Comparison of ENCODE assay signal across 8 cellular contexts in genomic region chr19:48872182-48872883, GRCh38. TPM values are rescaled to one million over a fixed set of nuclear protein-coding genes. Genes with fewer than 3 reads are reported as not detected.
A peak's percentile ranks its signal among the peaks of the same experiment; 100 is the strongest.
DNase-seq lines count a peak whose midpoint lies in the region; ATAC-seq and TF ChIP-seq lines count a peak whose summit lies in the region.

Gene PPP1R15A, plus strand, starts transcription at chr19:48872421. Its CDS starts 813 bp downstream, at chr19:48873234.

- intact Hi-C loops in HCT116 (cut with micrococcal nuclease), result loop anchor here (5.0 kb wide), 1 partner anchor 95 kb away; the partner anchor contains the start of gene FTL

- TSS peak; percentile 75 for BruUV-seq in HCT116 (replicated peaks; lab: Mats Ljungman, UMichigan)

- no peak for TF ChIP-seq RAD21 in HCT116 (IDR thresholded peaks at IDR 0.05; ENCODE audit: low read depth)

- no peaks in the 10 kb centered on the region for H3K9me3 Mint-ChIP-seq in activated naive CD8-positive, alpha-beta T cell treated with anti-CD3 and anti-CD28 coated beads, Interleukin-2, amount 10 ng/mL, durations not matched to agents 7 days and 5 days
- peaks cover 28% of the 10 kb centered on the region for H3K9me3 Mint-ChIP-seq in glutamatergic neuron (ENCODE audit: unreplicated experiment)

- peak; percentile 73 for ATAC-seq in HCT116
- ATAC-seq in activated naive CD8-positive, alpha-beta T cell treated with anti-CD3 and anti-CD28 coated beads, Interleukin-2, amount 10 ng/mL, durations not matched to agents 7 days and 5 days (ENCODE audit: low read depth), result peak; percentile 25
- ATAC-seq in omental fat pad (ENCODE audit: low FRiP score), result peak; percentile 46

- RAD21 ChIA-PET in HCT116 (lab: Charles Lee; ENCODE audit: low non-redundant PET in 1 of 2, low total read pairs in 2 of 2, uncharacterized antibody in 2 of 2, unreplicated experiment in 2 of 2), result no interaction called here

- peaks cover 13 to 27% of the 10 kb centered on the region in 2 experiments for H3K36me3 ChIP-seq in HCT116 (ENCODE audit: control insufficient read depth in 1 of 2, insufficient read depth in 2 of 2, low read length in 2 of 2)

- peak; percentile 99 for TF ChIP-seq POLR2A in HCT116 (IDR thresholded peaks at IDR 0.05; ENCODE audit: borderline replicate concordance, extremely low read depth, insufficient read depth, insufficient read length)

- CTCF ChIA-PET in HCT116 (lab: Charles Lee), result interaction anchor here (1.0 to 2.3 kb wide), 4 partner anchors 28 to 121 kb away, joined by 3 to 8 read pairs (median 4); partner anchors contain the start of genes GYS1 and RUVBL2

- peaks cover 57 to 70% of the 10 kb centered on the region in 2 experiments for H3K4me1 ChIP-seq in HCT116 (ENCODE audit: control insufficient read depth in 1 of 2, insufficient read depth in 2 of 2, low read length in 2 of 2)

- H3K79me2 ChIP-seq in HCT116 (ENCODE audit: insufficient read depth, low read length), result peaks cover 42% of the 10 kb centered on the region

- TF ChIP-seq CTCF in HCT116 (IDR thresholded peaks at IDR 0.05 in 2 of 3, conservative IDR thresholded peaks at IDR 0.05 in 1 of 3; ENCODE audit: borderline replicate concordance in 1 of 3, insufficient read depth in 1 of 3, low read depth in 2 of 3, low read length in 2 of 3) (no peak), glutamatergic neuron (IDR thresholded peaks at IDR 0.05; ENCODE audit: partially characterized antibody, unreplicated experiment) (peak; percentile 23), omental fat pad (IDR thresholded peaks at IDR 0.05) (no peak)

- peaks cover 16% of the 10 kb centered on the region; the same call in 1 of the 2 replicates for H4K20me1 ChIP-seq in HCT116 (ENCODE audit: insufficient read depth)

- peak; percentile 97 for DNase-seq in EH (ENCODE audit: low read depth)
- peak; percentile 96 for DNase-seq in HCT116 (ENCODE audit: low read depth, low spot score)
- peak; percentile 69 for DNase-seq in NCI-H1417 treated with DMSO at 0.1 percent for 48 hours (lab: John Stamatoyannopoulos, UW)
- peak; percentile 63 to 93 for DNase-seq in SW 1271 (lab: John Stamatoyannopoulos, UW)
- DNase-seq in activated naive CD8-positive, alpha-beta T cell treated with anti-CD3 and anti-CD28 coated beads, Interleukin-2, amount 10 ng/mL, durations not matched to agents 7 days and 5 days, result peak; percentile 99
- DNase-seq in glutamatergic neuron, result peak; percentile 98
- DNase-seq in omental fat pad (ENCODE audit: low spot score), result peak; percentile 99

- peaks cover 31% of the 10 kb centered on the region for H3K36me3 Mint-ChIP-seq in activated naive CD8-positive, alpha-beta T cell treated with anti-CD3 and anti-CD28 coated beads, Interleukin-2, amount 10 ng/mL, durations not matched to agents 7 days and 5 days
- peaks cover 19% of the 10 kb centered on the region for H3K36me3 Mint-ChIP-seq in glutamatergic neuron (ENCODE audit: unreplicated experiment)

- H3K27me3 ChIP-seq in HCT116 (ENCODE audit: insufficient read depth, low read length), result no peaks in the 10 kb centered on the region

- H3K4me3 Mint-ChIP-seq in activated naive CD8-positive, alpha-beta T cell treated with anti-CD3 and anti-CD28 coated beads, Interleukin-2, amount 10 ng/mL, durations not matched to agents 7 days and 5 days, result peak within 1 kb of the TSS; percentile 94
- H3K4me3 Mint-ChIP-seq in glutamatergic neuron (ENCODE audit: unreplicated experiment), result peak within 1 kb of the TSS; percentile 99

- H3K27ac Mint-ChIP-seq in activated naive CD8-positive, alpha-beta T cell treated with anti-CD3 and anti-CD28 coated beads, Interleukin-2, amount 10 ng/mL, durations not matched to agents 7 days and 5 days, result peak within 1 kb of the TSS; percentile 98
- peak within 1 kb of the TSS; percentile 100 for H3K27ac Mint-ChIP-seq in glutamatergic neuron (ENCODE audit: unreplicated experiment)

- H3K9ac ChIP-seq in HCT116 (ENCODE audit: low read length), result peak within 1 kb of the TSS; percentile 100

- H3K4me1 Mint-ChIP-seq in activated naive CD8-positive, alpha-beta T cell treated with anti-CD3 and anti-CD28 coated beads, Interleukin-2, amount 10 ng/mL, durations not matched to agents 7 days and 5 days, result peaks cover 34% of the 10 kb centered on the region
- H3K4me1 Mint-ChIP-seq in glutamatergic neuron (ENCODE audit: low read depth, unreplicated experiment), result peaks cover 24% of the 10 kb centered on the region

- H2AFZ ChIP-seq in HCT116 (ENCODE audit: low read depth, low read length, poor library complexity, severe bottlenecking), result no peak within 1 kb of the TSS

- H3K4me2 ChIP-seq in HCT116 (ENCODE audit: low read length), result peak within 1 kb of the TSS; percentile 89

- peak within 1 kb of the TSS; percentile 93 to 100 for H3K4me3 ChIP-seq in HCT116 (replicated peaks in 1 of 2; ENCODE audit: low read depth in 1 of 2, low read length in 2 of 2)

- H3K9me2 ChIP-seq in HCT116 (ENCODE audit: insufficient read depth), result no peaks in the 10 kb centered on the region

- no peaks in the 10 kb centered on the region for H3K9me3 ChIP-seq in HCT116 (ENCODE audit: control insufficient read depth in 1 of 2, insufficient read depth in 1 of 2, low read depth in 1 of 2, low read length in 2 of 2)

- peak within 1 kb of the TSS; percentile 90 for H3K27ac ChIP-seq in HCT116 (ENCODE audit: low read depth, low read length)
- peak within 1 kb of the TSS; percentile 99 for H3K27ac ChIP-seq in temporal lobe (ENCODE audit: low read depth, low read length)

- POLR2A ChIA-PET in HCT116 (lab: Charles Lee), result interaction anchor here (0.6 to 2.3 kb wide), 40 partner anchors 9 to 827 kb away, joined by 3 to 16 read pairs (median 4); partner anchors contain the start of genes BAX, BCAT2, CA11 and DHDH
- POLR2A ChIA-PET in activated naive CD8-positive, alpha-beta T cell treated with anti-CD3 and anti-CD28 coated beads, Interleukin-2, amount 10 ng/mL, durations not matched to agents 7 days and 5 days (lab: Charles Lee), result interaction anchor here (0.6 to 5.5 kb wide), 29 partner anchors 9 to 159 kb away, joined by 3 to 79 read pairs (median 5); partner anchors contain the start of genes BAX, FTL, GYS1 and HSD17B14

- H3K27me3 Mint-ChIP-seq in activated naive CD8-positive, alpha-beta T cell treated with anti-CD3 and anti-CD28 coated beads, Interleukin-2, amount 10 ng/mL, durations not matched to agents 7 days and 5 days, result no peaks in the 10 kb centered on the region
- peaks cover 13% of the 10 kb centered on the region for H3K27me3 Mint-ChIP-seq in glutamatergic neuron (ENCODE audit: unreplicated experiment)

TF ChIP-seq in HCT116, 20 proteins besides CTCF, POLR2A, EP300 and RAD21:
- peak; percentile 100 for TF ChIP-seq POLR2AphosphoS5 (IDR thresholded peaks at IDR 0.05; ENCODE audit: low read depth, low read length)
- TF ChIP-seq YY1 (IDR thresholded peaks at IDR 0.05; ENCODE audit: extremely low read depth, insufficient replicate concordance, low read depth, low read length), result peak; percentile 79
- peak; percentile 67 for TF ChIP-seq SP1 (IDR thresholded peaks at IDR 0.05; ENCODE audit: low read depth)
- no peak for TF ChIP-seq ATF3 (IDR thresholded peaks at IDR 0.05)
- peak; percentile 98 for TF ChIP-seq SIN3A (IDR thresholded peaks at IDR 0.05; ENCODE audit: low read depth)
- peak; percentile 91 for TF ChIP-seq ZBTB33 (IDR thresholded peaks at IDR 0.05; ENCODE audit: extremely low read depth, insufficient replicate concordance, low read length)

RNA-seq across cellular contexts. Expression of gene PPP1R15A, which starts in this region (rescaled TPM):
- total RNA-seq in HCT116 (2021; ENCODE audit: unreplicated experiment) (50.3 TPM), glutamatergic neuron (ENCODE audit: unreplicated experiment) (106 TPM), omental fat pad (100 to 1,000 TPM; 105 to 282 (median 176) TPM), temporal lobe (23.1 TPM)
- 105 and 164 TPM in 2 replicates for polyA plus RNA-seq in HCT116 (2012)
- total RNA-seq in activated naive CD8-positive, alpha-beta T cell treated with anti-CD3 and anti-CD28 coated beads, Interleukin-2, amount 10 ng/mL, durations not matched to agents 7 days and 5 days, result 10 to 100 TPM; 82.8 to 83.9 TPM

Comparison
In these comparisons a context has a peak if more than half of its experiments do, and no peak if none do; other contexts are left out.
1. Peak in every context shown above with its lines: DNase-seq, ATAC-seq, H3K4me3 ChIP-seq and H3K27ac ChIP-seq.